ENCODE assay signal across 22 cellular contexts in the genomic region with DNA sequence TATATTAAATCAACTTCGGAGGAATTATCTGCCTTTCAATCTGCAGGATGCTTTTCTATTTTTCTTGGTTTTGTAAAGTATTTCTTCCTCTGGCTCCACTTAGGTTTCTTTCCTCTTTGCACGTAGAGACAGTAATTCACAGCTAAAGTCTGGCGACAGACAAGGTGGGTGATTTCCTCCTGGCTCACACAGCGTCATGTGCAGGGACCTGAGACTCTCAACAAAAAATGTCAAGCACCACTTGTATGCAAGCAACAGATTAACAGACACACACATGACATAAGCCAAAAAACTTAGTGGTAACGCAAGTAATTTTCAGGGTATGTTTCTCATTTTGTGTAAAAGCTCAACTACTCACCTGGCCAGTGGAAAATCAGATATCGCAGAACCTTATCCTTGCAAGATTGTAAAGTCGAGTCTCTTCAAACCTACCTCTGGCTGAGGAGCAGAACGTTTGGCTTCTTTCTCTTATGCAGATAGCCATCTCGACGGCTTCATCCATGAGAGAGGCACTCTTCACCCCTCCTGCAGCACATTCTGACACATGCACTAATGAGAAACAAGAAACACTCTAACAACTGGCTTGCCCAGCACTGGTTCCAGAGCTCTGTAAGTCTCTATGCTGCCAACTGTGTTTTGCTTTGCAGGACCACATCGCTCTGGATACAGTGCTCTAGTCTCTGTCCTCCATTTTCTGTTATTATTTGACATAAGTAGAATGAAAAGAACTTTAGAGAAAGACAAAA.
"Had no signal": no experiment of that assay in that cellular context is flagged by ENCODE, and none has a peak within 500 bp of the region (broad histone marks: within the 10 kb centered on the region; RNA-seq: fewer than 3 reads in every experiment).

No MANE protein-coding gene starts in this region.

- H3K4me1 ChIP-seq: colonic mucosa, foreskin keratinocyte, psoas muscle, right lobe of liver, spleen, testis, transverse colon had no signal

- H3K4me3 Mint-ChIP-seq: endodermal cell; memory B cell; nephron; stimulated activated naive B cell treated with anti-CD40 and anti-IgM and Interleukin-4, amounts not matched to agents 10 μg/mL and 1 μg/mL and 100 μg/mL, for 72 hours; stimulated activated naive CD8-positive, alpha-beta T cell treated with anti-CD3 and anti-CD28 coated beads, Interleukin-15, amount 100 ng/mL, for 72 hours had no signal

- H3K27me3 ChIP-seq: colonic mucosa, foreskin keratinocyte, right lobe of liver, testis, transverse colon had no signal

- FAIRE-seq: endothelial cell of umbilical vein had no signal

- ATAC-seq: foreskin keratinocyte; psoas muscle; stimulated activated naive B cell treated with anti-CD40 and anti-IgM and Interleukin-4, amounts not matched to agents 10 μg/mL and 1 μg/mL and 100 μg/mL, for 72 hours; stimulated activated naive CD8-positive, alpha-beta T cell treated with anti-CD3 and anti-CD28 coated beads, Interleukin-15, amount 100 ng/mL, for 72 hours had no signal

- H3K9me3 ChIP-seq: colonic mucosa, psoas muscle, right lobe of liver, spleen, testis, transverse colon had no signal

- H3K4me3 ChIP-seq: colonic mucosa, psoas muscle, right lobe of liver, spleen, testis, transverse colon had no signal

- H3K4me1 Mint-ChIP-seq: memory B cell; nephron; stimulated activated naive B cell treated with anti-CD40 and anti-IgM and Interleukin-4, amounts not matched to agents 10 μg/mL and 1 μg/mL and 100 μg/mL, for 72 hours; stimulated activated naive CD8-positive, alpha-beta T cell treated with anti-CD3 and anti-CD28 coated beads, Interleukin-15, amount 100 ng/mL, for 72 hours had no signal

- H3K36me3 ChIP-seq: colonic mucosa, right lobe of liver, spleen, transverse colon had no signal

- H3K27ac Mint-ChIP-seq: endodermal cell; memory B cell; nephron; stimulated activated naive B cell treated with anti-CD40 and anti-IgM and Interleukin-4, amounts not matched to agents 10 μg/mL and 1 μg/mL and 100 μg/mL, for 72 hours; stimulated activated naive CD8-positive, alpha-beta T cell treated with anti-CD3 and anti-CD28 coated beads, Interleukin-15, amount 100 ng/mL, for 72 hours had no signal

- H3K27ac ChIP-seq: colonic mucosa, foreskin keratinocyte, psoas muscle, right lobe of liver, spleen, testis, transverse colon had no signal

- DNase-seq: colonic mucosa; dermis blood vessel endothelial cell; endodermal cell; erythroblast; foreskin keratinocyte; head of caudate nucleus; hippocampal formation; midbrain; psoas muscle; retina; right lobe of liver; spleen; stimulated activated CD4-positive, alpha-beta T cell treated with anti-CD3 and anti-CD28 coated beads, Interleukin-15, amount 100 ng/mL, for 24 hours; stimulated activated CD4-positive, alpha-beta T cell treated with anti-CD3 and anti-CD28 coated beads, Interleukin-1b, Interleukin-23, amount 100 ng/mL, for 48 hours; stimulated activated CD4-positive, alpha-beta T cell treated with anti-CD3 and anti-CD28 coated beads, Interleukin-4, amount 100 ng/mL, for 24 hours; stimulated activated naive B cell treated with anti-CD40 and anti-IgM and Interleukin-4, amounts not matched to agents 10 μg/mL and 1 μg/mL and 100 μg/mL, for 72 hours; stimulated activated naive CD8-positive, alpha-beta T cell treated with anti-CD3 and anti-CD28 coated beads, Interleukin-15, amount 100 ng/mL, for 72 hours; testis; transverse colon had no signal

- H3K9me3 Mint-ChIP-seq: endodermal cell; memory B cell; nephron; stimulated activated naive B cell treated with anti-CD40 and anti-IgM and Interleukin-4, amounts not matched to agents 10 μg/mL and 1 μg/mL and 100 μg/mL, for 72 hours; stimulated activated naive CD8-positive, alpha-beta T cell treated with anti-CD3 and anti-CD28 coated beads, Interleukin-15, amount 100 ng/mL, for 72 hours had no signal

- H3K36me3 Mint-ChIP-seq: memory B cell; stimulated activated naive B cell treated with anti-CD40 and anti-IgM and Interleukin-4, amounts not matched to agents 10 μg/mL and 1 μg/mL and 100 μg/mL, for 72 hours had no signal
